In the genomic region with DNA sequence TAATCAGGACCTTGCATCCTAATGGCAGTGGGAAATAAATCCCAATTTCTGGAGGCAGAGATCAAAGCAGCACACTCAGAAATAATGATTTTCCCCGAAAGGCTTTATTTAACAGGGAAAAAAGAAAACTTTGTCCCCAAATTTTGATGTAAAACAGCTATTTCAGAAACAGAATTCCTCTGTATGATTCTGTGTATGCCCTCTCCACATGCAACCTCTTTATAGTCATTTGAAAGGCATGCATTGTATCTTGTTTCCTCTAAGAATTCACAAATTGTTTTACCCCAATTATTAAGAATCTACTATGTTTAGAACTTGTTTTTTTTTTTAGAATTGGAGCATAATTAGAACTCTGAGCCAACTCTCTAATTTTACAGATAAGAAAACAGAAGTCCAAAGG, we compare ENCODE assay signal across 1 cellular context.
TF ChIP-seq lines count a peak whose summit lies in the region.

No MANE protein-coding gene starts in this region.

TF ChIP-seq in A549, 52 proteins besides CTCF, POLR2A, EP300 and RAD21 (continued from another document):
- TF ChIP-seq SREBF2 (IDR thresholded peaks at IDR 0.05) (no peak), NR3C1 (IDR thresholded peaks at IDR 0.05) (no peak), CBX8 (IDR thresholded peaks at IDR 0.05) (no peak), ESRRA (IDR thresholded peaks at IDR 0.05; ENCODE audit: borderline replicate concordance, low read length) (no peak), EHF (CRISPR knock-in tag; IDR thresholded peaks at IDR 0.05) (no peak), HDAC2 (IDR thresholded peaks at IDR 0.05) (no peak), BHLHE40 (IDR thresholded peaks at IDR 0.05; ENCODE audit: low read depth, low read length) (no peak), CEBPB (IDR thresholded peaks at IDR 0.05) (no peak), FOXS1 (CRISPR knock-in tag; IDR thresholded peaks at IDR 0.05) (no peak), KDM5A (IDR thresholded peaks at IDR 0.05) (no peak), ZSCAN20 (CRISPR knock-in tag; IDR thresholded peaks at IDR 0.05) (no peak), SMC3 (IDR thresholded peaks at IDR 0.05) (no peak), CHD2 (IDR thresholded peaks at IDR 0.05; ENCODE audit: low read length, partially characterized antibody) (no peak), RARB (CRISPR knock-in tag; IDR thresholded peaks at IDR 0.05) (no peak), POLR2AphosphoS2 (conservative IDR thresholded peaks at IDR 0.05; ENCODE audit: low read length) (no peak)
- TF ChIP-seq, protein P1, sequence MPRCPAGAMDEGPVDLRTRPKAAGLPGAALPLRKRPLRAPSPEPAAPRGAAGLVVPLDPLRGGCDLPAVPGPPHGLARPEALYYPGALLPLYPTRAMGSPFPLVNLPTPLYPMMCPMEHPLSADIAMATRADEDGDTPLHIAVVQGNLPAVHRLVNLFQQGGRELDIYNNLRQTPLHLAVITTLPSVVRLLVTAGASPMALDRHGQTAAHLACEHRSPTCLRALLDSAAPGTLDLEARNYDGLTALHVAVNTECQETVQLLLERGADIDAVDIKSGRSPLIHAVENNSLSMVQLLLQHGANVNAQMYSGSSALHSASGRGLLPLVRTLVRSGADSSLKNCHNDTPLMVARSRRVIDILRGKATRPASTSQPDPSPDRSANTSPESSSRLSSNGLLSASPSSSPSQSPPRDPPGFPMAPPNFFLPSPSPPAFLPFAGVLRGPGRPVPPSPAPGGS (IDR thresholded peaks at IDR 0.05): no peak
- TF ChIP-seq, protein P2, sequence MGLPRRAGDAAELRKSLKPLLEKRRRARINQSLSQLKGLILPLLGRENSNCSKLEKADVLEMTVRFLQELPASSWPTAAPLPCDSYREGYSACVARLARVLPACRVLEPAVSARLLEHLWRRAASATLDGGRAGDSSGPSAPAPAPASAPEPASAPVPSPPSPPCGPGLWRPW (IDR thresholded peaks at IDR 0.05): no peak
- TF ChIP-seq, protein P3, sequence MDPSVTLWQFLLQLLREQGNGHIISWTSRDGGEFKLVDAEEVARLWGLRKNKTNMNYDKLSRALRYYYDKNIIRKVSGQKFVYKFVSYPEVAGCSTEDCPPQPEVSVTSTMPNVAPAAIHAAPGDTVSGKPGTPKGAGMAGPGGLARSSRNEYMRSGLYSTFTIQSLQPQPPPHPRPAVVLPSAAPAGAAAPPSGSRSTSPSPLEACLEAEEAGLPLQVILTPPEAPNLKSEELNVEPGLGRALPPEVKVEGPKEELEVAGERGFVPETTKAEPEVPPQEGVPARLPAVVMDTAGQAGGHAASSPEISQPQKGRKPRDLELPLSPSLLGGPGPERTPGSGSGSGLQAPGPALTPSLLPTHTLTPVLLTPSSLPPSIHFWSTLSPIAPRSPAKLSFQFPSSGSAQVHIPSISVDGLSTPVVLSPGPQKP (IDR thresholded peaks at IDR 0.05; ENCODE audit: low read depth, low read length): no peak
TF ChIP-seq in A549: peak in this region for 0.
